ENCODE assay signal across 1 cellular context in genomic region chr1:220529530-220529920, GRCh38.
TF ChIP-seq lines count a peak whose summit lies in the region.

No MANE protein-coding gene starts in this region.

TF ChIP-seq in HCT116, 20 proteins besides CTCF, POLR2A, EP300 and RAD21 (continued from another document):
- TF ChIP-seq, protein P1, sequence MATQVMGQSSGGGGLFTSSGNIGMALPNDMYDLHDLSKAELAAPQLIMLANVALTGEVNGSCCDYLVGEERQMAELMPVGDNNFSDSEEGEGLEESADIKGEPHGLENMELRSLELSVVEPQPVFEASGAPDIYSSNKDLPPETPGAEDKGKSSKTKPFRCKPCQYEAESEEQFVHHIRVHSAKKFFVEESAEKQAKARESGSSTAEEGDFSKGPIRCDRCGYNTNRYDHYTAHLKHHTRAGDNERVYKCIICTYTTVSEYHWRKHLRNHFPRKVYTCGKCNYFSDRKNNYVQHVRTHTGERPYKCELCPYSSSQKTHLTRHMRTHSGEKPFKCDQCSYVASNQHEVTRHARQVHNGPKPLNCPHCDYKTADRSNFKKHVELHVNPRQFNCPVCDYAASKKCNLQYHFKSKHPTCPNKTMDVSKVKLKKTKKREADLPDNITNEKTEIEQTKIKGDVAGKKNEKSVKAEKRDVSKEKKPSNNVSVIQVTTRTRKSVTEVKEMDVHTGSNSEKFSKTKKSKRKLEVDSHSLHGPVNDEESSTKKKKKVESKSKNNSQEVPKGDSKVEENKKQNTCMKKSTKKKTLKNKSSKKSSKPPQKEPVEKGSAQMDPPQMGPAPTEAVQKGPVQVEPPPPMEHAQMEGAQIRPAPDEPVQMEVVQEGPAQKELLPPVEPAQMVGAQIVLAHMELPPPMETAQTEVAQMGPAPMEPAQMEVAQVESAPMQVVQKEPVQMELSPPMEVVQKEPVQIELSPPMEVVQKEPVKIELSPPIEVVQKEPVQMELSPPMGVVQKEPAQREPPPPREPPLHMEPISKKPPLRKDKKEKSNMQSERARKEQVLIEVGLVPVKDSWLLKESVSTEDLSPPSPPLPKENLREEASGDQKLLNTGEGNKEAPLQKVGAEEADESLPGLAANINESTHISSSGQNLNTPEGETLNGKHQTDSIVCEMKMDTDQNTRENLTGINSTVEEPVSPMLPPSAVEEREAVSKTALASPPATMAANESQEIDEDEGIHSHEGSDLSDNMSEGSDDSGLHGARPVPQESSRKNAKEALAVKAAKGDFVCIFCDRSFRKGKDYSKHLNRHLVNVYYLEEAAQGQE (IDR thresholded peaks at IDR 0.05; ENCODE audit: low read depth): no peak
- TF ChIP-seq SIN3A (IDR thresholded peaks at IDR 0.05; ENCODE audit: low read depth): no peak
- no peak for TF ChIP-seq EZH2 (IDR thresholded peaks at IDR 0.05)
- TF ChIP-seq EGR1 (IDR thresholded peaks at IDR 0.05; ENCODE audit: low read depth): no peak
- no peak for TF ChIP-seq YY1 (IDR thresholded peaks at IDR 0.05; ENCODE audit: extremely low read depth, insufficient replicate concordance, low read depth, low read length)
- TF ChIP-seq EZH2phosphoT487 (IDR thresholded peaks at IDR 0.05; ENCODE audit: borderline replicate concordance): no peak
- no peak for TF ChIP-seq POLR2AphosphoS5 (IDR thresholded peaks at IDR 0.05; ENCODE audit: low read depth, low read length)
- no peak for TF ChIP-seq CEBPB (IDR thresholded peaks at IDR 0.05; ENCODE audit: low read depth)
- no peak for TF ChIP-seq ZFX (IDR thresholded peaks at IDR 0.05)
- TF ChIP-seq, protein P2, sequence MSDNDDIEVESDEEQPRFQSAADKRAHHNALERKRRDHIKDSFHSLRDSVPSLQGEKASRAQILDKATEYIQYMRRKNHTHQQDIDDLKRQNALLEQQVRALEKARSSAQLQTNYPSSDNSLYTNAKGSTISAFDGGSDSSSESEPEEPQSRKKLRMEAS (IDR thresholded peaks at IDR 0.05): no peak
- TF ChIP-seq ZNF274 (IDR thresholded peaks at IDR 0.05; ENCODE audit: low read depth, low read length): no peak
- no peak for TF ChIP-seq SP1 (IDR thresholded peaks at IDR 0.05; ENCODE audit: low read depth)
- TF ChIP-seq SRF (IDR thresholded peaks at IDR 0.05; ENCODE audit: low read depth): no peak
- no peak for TF ChIP-seq ATF3 (IDR thresholded peaks at IDR 0.05)
TF ChIP-seq in HCT116: peak in this region for 0.
